9 cellular contexts compared by ENCODE assay signal in genomic region chr2:159895258-159896209, GRCh38. TPM values are rescaled to one million over a fixed set of nuclear protein-coding genes. Genes with fewer than 3 reads are reported as not detected.
DNase-seq lines count a peak whose midpoint lies in the region; ATAC-seq and TF ChIP-seq lines count a peak whose summit lies in the region.
"Had no signal": no experiment of that assay in that cellular context is flagged by ENCODE, and none has a peak within 500 bp of the region (broad histone marks: within the 10 kb centered on the region; RNA-seq: fewer than 3 reads in every experiment).

No MANE protein-coding gene starts in this region.

- H3K4me3 Mint-ChIP-seq in activated naive CD8-positive, alpha-beta T cell treated with anti-CD3 and anti-CD28 coated beads for 36 hours: no peak overlapping the region

- H3K27me3 ChIP-seq in suprapubic skin: no peaks in the 10 kb centered on the region

- no peak overlapping the region for H3K4me3 ChIP-seq in suprapubic skin

- TF ChIP-seq POLR2A in suprapubic skin (IDR thresholded peaks at IDR 0.05): no peak

- H3K36me3 Mint-ChIP-seq in activated naive CD8-positive, alpha-beta T cell treated with anti-CD3 and anti-CD28 coated beads for 36 hours: peaks cover 30% of the 10 kb centered on the region

- H3K27ac Mint-ChIP-seq in activated naive CD8-positive, alpha-beta T cell treated with anti-CD3 and anti-CD28 coated beads for 36 hours: peak overlapping the region; percentile 81

- no peaks in the 10 kb centered on the region for H3K9me3 ChIP-seq in suprapubic skin

- DNase-seq in DMS53 (lab: John Stamatoyannopoulos, UW): peak; percentile 87
- DNase-seq in activated naive CD8-positive, alpha-beta T cell treated with anti-CD3 and anti-CD28 coated beads for 36 hours: no peak
- DNase-seq in globus pallidus (ENCODE audit: low spot score): no peak
- DNase-seq in cerebellar nuclear complex (lab: John Stamatoyannopoulos, UW): no peak
- no peak for DNase-seq in occipital lobe (lab: John Stamatoyannopoulos, UW)
- no peak for DNase-seq in suprapubic skin (ENCODE audit: low spot score in 2 of 2)

- peaks cover 70% of the 10 kb centered on the region for H3K4me1 Mint-ChIP-seq in activated naive CD8-positive, alpha-beta T cell treated with anti-CD3 and anti-CD28 coated beads for 36 hours

- no peaks in the 10 kb centered on the region for H3K4me1 ChIP-seq in suprapubic skin

- 71% methylated on average over 5 of the region's 5 CpGs for WGBS in suprapubic skin

- H3K27ac ChIP-seq in suprapubic skin: no peak overlapping the region

- H3K36me3 ChIP-seq in suprapubic skin: no peaks in the 10 kb centered on the region

- ATAC-seq in GM18907 (IDR thresholded peaks at IDR 0.05; ENCODE audit: unreplicated experiment): peak; percentile 53
- ATAC-seq in HG02943 (IDR thresholded peaks at IDR 0.05; ENCODE audit: low read depth, unreplicated experiment): peak; percentile 51

- no peaks in the 10 kb centered on the region for H3K9me3 Mint-ChIP-seq in activated naive CD8-positive, alpha-beta T cell treated with anti-CD3 and anti-CD28 coated beads for 36 hours

- no peaks in the 10 kb centered on the region for H3K27me3 Mint-ChIP-seq in activated naive CD8-positive, alpha-beta T cell treated with anti-CD3 and anti-CD28 coated beads for 36 hours

- no peak for TF ChIP-seq CTCF in suprapubic skin (IDR thresholded peaks at IDR 0.05)

- no peak for TF ChIP-seq EP300 in suprapubic skin (IDR thresholded peaks at IDR 0.05)

RNA-seq across cellular contexts. Expression of gene LY75, which starts 9.0 kb away (rescaled TPM):
- total RNA-seq in activated naive CD8-positive, alpha-beta T cell treated with anti-CD3 and anti-CD28 coated beads for 36 hours: 10 to 100 TPM; 22.2 to 24.0 TPM
- total RNA-seq in occipital lobe (0.94 TPM), suprapubic skin (10 to 100 TPM in 3 of 4 donors, 1 to 10 TPM in 1; 8.9 to 21.2 (median 12.6) TPM)
- total RNA-seq: OCI-LY7 had no signal
